ENCODE assay signal across 1 cellular context in genomic region chr10:24202181-24202570, GRCh38.
TF ChIP-seq lines count a peak whose summit lies in the region.

No MANE protein-coding gene starts in this region.

TF ChIP-seq in HepG2, 621 proteins besides CTCF, POLR2A, EP300 and RAD21 (continued from another document):
- TF ChIP-seq, protein P1, sequence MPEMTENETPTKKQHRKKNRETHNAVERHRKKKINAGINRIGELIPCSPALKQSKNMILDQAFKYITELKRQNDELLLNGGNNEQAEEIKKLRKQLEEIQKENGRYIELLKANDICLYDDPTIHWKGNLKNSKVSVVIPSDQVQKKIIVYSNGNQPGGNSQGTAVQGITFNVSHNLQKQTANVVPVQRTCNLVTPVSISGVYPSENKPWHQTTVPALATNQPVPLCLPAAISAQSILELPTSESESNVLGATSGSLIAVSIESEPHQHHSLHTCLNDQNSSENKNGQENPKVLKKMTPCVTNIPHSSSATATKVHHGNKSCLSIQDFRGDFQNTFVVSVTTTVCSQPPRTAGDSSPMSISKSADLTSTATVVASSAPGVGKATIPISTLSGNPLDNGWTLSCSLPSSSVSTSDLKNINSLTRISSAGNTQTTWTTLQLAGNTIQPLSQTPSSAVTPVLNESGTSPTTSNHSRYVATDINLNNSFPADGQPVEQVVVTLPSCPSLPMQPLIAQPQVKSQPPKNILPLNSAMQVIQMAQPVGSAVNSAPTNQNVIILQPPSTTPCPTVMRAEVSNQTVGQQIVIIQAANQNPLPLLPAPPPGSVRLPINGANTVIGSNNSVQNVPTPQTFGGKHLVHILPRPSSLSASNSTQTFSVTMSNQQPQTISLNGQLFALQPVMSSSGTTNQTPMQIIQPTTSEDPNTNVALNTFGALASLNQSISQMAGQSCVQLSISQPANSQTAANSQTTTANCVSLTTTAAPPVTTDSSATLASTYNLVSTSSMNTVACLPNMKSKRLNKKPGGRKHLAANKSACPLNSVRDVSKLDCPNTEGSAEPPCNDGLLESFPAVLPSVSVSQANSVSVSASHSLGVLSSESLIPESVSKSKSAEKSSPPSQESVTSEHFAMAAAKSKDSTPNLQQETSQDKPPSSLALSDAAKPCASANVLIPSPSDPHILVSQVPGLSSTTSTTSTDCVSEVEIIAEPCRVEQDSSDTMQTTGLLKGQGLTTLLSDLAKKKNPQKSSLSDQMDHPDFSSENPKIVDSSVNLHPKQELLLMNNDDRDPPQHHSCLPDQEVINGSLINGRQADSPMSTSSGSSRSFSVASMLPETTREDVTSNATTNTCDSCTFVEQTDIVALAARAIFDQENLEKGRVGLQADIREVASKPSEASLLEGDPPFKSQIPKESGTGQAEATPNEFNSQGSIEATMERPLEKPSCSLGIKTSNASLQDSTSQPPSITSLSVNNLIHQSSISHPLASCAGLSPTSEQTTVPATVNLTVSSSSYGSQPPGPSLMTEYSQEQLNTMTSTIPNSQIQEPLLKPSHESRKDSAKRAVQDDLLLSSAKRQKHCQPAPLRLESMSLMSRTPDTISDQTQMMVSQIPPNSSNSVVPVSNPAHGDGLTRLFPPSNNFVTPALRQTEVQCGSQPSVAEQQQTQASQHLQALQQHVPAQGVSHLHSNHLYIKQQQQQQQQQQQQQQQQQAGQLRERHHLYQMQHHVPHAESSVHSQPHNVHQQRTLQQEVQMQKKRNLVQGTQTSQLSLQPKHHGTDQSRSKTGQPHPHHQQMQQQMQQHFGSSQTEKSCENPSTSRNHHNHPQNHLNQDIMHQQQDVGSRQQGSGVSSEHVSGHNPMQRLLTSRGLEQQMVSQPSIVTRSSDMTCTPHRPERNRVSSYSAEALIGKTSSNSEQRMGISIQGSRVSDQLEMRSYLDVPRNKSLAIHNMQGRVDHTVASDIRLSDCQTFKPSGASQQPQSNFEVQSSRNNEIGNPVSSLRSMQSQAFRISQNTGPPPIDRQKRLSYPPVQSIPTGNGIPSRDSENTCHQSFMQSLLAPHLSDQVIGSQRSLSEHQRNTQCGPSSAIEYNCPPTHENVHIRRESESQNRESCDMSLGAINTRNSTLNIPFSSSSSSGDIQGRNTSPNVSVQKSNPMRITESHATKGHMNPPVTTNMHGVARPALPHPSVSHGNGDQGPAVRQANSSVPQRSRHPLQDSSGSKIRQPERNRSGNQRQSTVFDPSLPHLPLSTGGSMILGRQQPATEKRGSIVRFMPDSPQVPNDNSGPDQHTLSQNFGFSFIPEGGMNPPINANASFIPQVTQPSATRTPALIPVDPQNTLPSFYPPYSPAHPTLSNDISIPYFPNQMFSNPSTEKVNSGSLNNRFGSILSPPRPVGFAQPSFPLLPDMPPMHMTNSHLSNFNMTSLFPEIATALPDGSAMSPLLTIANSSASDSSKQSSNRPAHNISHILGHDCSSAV (CRISPR knock-in tag; IDR thresholded peaks at IDR 0.05; ENCODE audit: borderline replicate concordance) = no peak
- TF ChIP-seq CENPX (CRISPR knock-in tag; IDR thresholded peaks at IDR 0.05) (no peak), STAT6 (CRISPR knock-in tag; IDR thresholded peaks at IDR 0.05; ENCODE audit: borderline replicate concordance) (no peak), ZNF891 (CRISPR knock-in tag; IDR thresholded peaks at IDR 0.05) (no peak), ZNF124 (CRISPR knock-in tag; IDR thresholded peaks at IDR 0.05) (0 out of 2 replicates have a peak, but pooled peaks have one; percentile 30), ZNF468 (CRISPR knock-in tag; IDR thresholded peaks at IDR 0.05) (no peak), DNMT1 (CRISPR knock-in tag; IDR thresholded peaks at IDR 0.05) (no peak), ZNF382 (CRISPR knock-in tag; IDR thresholded peaks at IDR 0.05; ENCODE audit: borderline replicate concordance) (no peak), JUNB (CRISPR knock-in tag; IDR thresholded peaks at IDR 0.05; ENCODE audit: borderline replicate concordance) (no peak), HNRNPK (IDR thresholded peaks at IDR 0.05; ENCODE audit: low read depth, low read length, poor library complexity, severe bottlenecking) (no peak), ARID3A (IDR thresholded peaks at IDR 0.05; ENCODE audit: low read depth, low read length) (0 out of 2 replicates have a peak, but pooled peaks have one; percentile 25), FOXO1 (CRISPR knock-in tag; IDR thresholded peaks at IDR 0.05) (0 out of 2 replicates have a peak, but pooled peaks have one; percentile 10), CENPT (CRISPR knock-in tag; IDR thresholded peaks at IDR 0.05; ENCODE audit: low read depth) (no peak)
- TF ChIP-seq, protein P2, sequence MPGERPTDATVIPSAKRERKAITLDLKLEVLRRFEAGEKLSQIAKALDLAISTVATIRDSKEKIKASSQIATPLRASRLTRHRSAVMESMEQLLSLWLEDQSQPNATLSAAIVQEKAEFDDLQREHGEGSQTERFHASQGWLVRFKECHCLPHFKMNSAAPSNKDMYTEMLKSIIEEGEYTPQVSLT (CRISPR knock-in tag; IDR thresholded peaks at IDR 0.05; ENCODE audit: borderline replicate concordance, low read depth) = no peak
